Comparison of ENCODE assay signal across 1 cellular context in genomic region chr16:75555213-75555706, GRCh38.
TF ChIP-seq lines count a peak whose summit lies in the region.

No MANE protein-coding gene starts in this region.

TF ChIP-seq in HEK293, 187 proteins besides CTCF, POLR2A, EP300 and RAD21 (continued from another document):
- TF ChIP-seq, protein P1, sequence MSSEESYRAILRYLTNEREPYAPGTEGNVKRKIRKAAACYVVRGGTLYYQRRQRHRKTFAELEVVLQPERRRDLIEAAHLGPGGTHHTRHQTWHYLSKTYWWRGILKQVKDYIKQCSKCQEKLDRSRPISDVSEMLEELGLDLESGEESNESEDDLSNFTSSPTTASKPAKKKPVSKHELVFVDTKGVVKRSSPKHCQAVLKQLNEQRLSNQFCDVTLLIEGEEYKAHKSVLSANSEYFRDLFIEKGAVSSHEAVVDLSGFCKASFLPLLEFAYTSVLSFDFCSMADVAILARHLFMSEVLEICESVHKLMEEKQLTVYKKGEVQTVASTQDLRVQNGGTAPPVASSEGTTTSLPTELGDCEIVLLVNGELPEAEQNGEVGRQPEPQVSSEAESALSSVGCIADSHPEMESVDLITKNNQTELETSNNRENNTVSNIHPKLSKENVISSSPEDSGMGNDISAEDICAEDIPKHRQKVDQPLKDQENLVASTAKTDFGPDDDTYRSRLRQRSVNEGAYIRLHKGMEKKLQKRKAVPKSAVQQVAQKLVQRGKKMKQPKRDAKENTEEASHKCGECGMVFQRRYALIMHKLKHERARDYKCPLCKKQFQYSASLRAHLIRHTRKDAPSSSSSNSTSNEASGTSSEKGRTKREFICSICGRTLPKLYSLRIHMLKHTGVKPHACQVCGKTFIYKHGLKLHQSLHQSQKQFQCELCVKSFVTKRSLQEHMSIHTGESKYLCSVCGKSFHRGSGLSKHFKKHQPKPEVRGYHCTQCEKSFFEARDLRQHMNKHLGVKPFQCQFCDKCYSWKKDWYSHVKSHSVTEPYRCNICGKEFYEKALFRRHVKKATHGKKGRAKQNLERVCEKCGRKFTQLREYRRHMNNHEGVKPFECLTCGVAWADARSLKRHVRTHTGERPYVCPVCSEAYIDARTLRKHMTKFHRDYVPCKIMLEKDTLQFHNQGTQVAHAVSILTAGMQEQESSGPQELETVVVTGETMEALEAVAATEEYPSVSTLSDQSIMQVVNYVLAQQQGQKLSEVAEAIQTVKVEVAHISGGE (tag by site-specific recombination; conservative IDR thresholded peaks at IDR 0.05; ENCODE audit: low read depth): peak; percentile 15; the same call in 1 of the 2 replicates
- TF ChIP-seq ZNF514 (tag by site-specific recombination; IDR thresholded peaks at IDR 0.05) (no peak), ZNF335 (tag by site-specific recombination; conservative IDR thresholded peaks at IDR 0.05) (peak; percentile 83), ZNF623 (tag by site-specific recombination; IDR thresholded peaks at IDR 0.05) (no peak), IKZF3 (tag by site-specific recombination; IDR thresholded peaks at IDR 0.05) (peak; percentile 95), RBAK (tag by site-specific recombination; IDR thresholded peaks at IDR 0.05) (no peak), ZNF518A (tag by site-specific recombination; conservative IDR thresholded peaks at IDR 0.05; ENCODE audit: low read depth) (no peak), ZNF530 (tag by site-specific recombination; IDR thresholded peaks at IDR 0.05; ENCODE audit: low read depth) (peak; percentile 79; the same call in 1 of the 2 replicates), ZNF792 (tag by site-specific recombination; IDR thresholded peaks at IDR 0.05) (no peak), TRIM28 (IDR thresholded peaks at IDR 0.05; ENCODE audit: borderline replicate concordance, low read length) (no peak), SP2 (tag by site-specific recombination; IDR thresholded peaks at IDR 0.05) (peak; percentile 77), PRDM2 (tag by site-specific recombination; IDR thresholded peaks at IDR 0.05; ENCODE audit: borderline replicate concordance) (no peak), ZNF48 (tag by site-specific recombination; IDR thresholded peaks at IDR 0.05) (no peak), SALL2 (tag by site-specific recombination; IDR thresholded peaks at IDR 0.05; ENCODE audit: borderline replicate concordance) (no peak), KLF10 (tag by site-specific recombination; IDR thresholded peaks at IDR 0.05) (peak; percentile 78), YY2 (tag by site-specific recombination; IDR thresholded peaks at IDR 0.05) (no peak), SCRT2 (tag by site-specific recombination; IDR thresholded peaks at IDR 0.05) (no peak), ZNF221 (tag by site-specific recombination; IDR thresholded peaks at IDR 0.05; ENCODE audit: borderline replicate concordance) (no peak), ZBTB48 (tag by site-specific recombination; IDR thresholded peaks at IDR 0.05) (peak; percentile 81), ZNF561 (tag by site-specific recombination; IDR thresholded peaks at IDR 0.05; ENCODE audit: borderline replicate concordance) (0 out of 2 replicates have a peak, but pooled peaks have one; percentile 58), ZNF10 (tag by site-specific recombination; IDR thresholded peaks at IDR 0.05) (no peak), ZNF558 (tag by site-specific recombination; IDR thresholded peaks at IDR 0.05) (no peak), HOXC10 (CRISPR knock-in tag; IDR thresholded peaks at IDR 0.05) (no peak), MZF1 (tag by site-specific recombination; IDR thresholded peaks at IDR 0.05; ENCODE audit: borderline replicate concordance) (no peak), ZNF175 (tag by site-specific recombination; IDR thresholded peaks at IDR 0.05) (no peak), YY1 (tag by site-specific recombination; IDR thresholded peaks at IDR 0.05) (no peak), ZNF248 (tag by site-specific recombination; IDR thresholded peaks at IDR 0.05) (no peak), ZNF404 (tag by site-specific recombination; IDR thresholded peaks at IDR 0.05) (no peak), ZNF701 (tag by site-specific recombination; IDR thresholded peaks at IDR 0.05) (no peak), ZNF433 (tag by site-specific recombination; IDR thresholded peaks at IDR 0.05; ENCODE audit: low read depth) (no peak), SP7 (tag by site-specific recombination; IDR thresholded peaks at IDR 0.05) (no peak), ZNF140 (tag by site-specific recombination; IDR thresholded peaks at IDR 0.05) (no peak)
- TF ChIP-seq, protein P2, sequence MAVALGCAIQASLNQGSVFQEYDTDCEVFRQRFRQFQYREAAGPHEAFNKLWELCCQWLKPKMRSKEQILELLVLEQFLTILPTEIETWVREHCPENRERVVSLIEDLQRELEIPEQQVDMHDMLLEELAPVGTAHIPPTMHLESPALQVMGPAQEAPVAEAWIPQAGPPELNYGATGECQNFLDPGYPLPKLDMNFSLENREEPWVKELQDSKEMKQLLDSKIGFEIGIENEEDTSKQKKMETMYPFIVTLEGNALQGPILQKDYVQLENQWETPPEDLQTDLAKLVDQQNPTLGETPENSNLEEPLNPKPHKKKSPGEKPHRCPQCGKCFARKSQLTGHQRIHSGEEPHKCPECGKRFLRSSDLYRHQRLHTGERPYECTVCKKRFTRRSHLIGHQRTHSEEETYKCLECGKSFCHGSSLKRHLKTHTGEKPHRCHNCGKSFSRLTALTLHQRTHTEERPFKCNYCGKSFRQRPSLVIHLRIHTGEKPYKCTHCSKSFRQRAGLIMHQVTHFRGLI (tag by site-specific recombination; IDR thresholded peaks at IDR 0.05): no peak
- TF ChIP-seq, protein P3, sequence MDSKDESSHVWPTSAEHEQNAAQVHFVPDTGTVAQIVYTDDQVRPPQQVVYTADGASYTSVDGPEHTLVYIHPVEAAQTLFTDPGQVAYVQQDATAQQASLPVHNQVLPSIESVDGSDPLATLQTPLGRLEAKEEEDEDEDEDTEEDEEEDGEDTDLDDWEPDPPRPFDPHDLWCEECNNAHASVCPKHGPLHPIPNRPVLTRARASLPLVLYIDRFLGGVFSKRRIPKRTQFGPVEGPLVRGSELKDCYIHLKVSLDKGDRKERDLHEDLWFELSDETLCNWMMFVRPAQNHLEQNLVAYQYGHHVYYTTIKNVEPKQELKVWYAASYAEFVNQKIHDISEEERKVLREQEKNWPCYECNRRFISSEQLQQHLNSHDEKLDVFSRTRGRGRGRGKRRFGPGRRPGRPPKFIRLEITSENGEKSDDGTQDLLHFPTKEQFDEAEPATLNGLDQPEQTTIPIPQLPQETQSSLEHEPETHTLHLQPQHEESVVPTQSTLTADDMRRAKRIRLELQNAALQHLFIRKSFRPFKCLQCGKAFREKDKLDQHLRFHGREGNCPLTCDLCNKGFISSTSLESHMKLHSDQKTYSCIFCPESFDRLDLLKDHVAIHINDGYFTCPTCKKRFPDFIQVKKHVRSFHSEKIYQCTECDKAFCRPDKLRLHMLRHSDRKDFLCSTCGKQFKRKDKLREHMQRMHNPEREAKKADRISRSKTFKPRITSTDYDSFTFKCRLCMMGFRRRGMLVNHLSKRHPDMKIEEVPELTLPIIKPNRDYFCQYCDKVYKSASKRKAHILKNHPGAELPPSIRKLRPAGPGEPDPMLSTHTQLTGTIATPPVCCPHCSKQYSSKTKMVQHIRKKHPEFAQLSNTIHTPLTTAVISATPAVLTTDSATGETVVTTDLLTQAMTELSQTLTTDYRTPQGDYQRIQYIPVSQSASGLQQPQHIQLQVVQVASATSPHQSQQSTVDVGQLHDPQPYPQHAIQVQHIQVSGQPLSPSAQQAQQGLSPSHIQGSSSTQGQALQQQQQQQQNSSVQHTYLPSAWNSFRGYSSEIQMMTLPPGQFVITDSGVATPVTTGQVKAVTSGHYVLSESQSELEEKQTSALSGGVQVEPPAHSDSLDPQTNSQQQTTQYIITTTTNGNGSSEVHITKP (tag by site-specific recombination; IDR thresholded peaks at IDR 0.05): 0 out of 2 replicates have a peak, but pooled peaks have one; percentile 29
- TF ChIP-seq, protein P4, sequence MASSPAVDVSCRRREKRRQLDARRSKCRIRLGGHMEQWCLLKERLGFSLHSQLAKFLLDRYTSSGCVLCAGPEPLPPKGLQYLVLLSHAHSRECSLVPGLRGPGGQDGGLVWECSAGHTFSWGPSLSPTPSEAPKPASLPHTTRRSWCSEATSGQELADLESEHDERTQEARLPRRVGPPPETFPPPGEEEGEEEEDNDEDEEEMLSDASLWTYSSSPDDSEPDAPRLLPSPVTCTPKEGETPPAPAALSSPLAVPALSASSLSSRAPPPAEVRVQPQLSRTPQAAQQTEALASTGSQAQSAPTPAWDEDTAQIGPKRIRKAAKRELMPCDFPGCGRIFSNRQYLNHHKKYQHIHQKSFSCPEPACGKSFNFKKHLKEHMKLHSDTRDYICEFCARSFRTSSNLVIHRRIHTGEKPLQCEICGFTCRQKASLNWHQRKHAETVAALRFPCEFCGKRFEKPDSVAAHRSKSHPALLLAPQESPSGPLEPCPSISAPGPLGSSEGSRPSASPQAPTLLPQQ (tag by site-specific recombination; IDR thresholded peaks at IDR 0.05): no peak
